Comparison of ENCODE assay signal across 1 cellular context in genomic region chr5:112976432-112977309, GRCh38.
A peak's percentile ranks its signal among the peaks of the same experiment; 100 is the strongest.
TF ChIP-seq lines count a peak whose summit lies in the region.

Gene DCP2 (plus strand): TSS chr5:112976798. CDS start chr5:112976934, 136 bp downstream.

TF ChIP-seq in HepG2, 621 proteins besides CTCF, POLR2A, EP300 and RAD21 (continued from another document):
- TF ChIP-seq DMTF1 (CRISPR knock-in tag; IDR thresholded peaks at IDR 0.05) = no peak
- TF ChIP-seq CENPBD1 (CRISPR knock-in tag; IDR thresholded peaks at IDR 0.05; ENCODE audit: borderline replicate concordance, low read depth) = no peak
- peak; percentile 79; the same call in 1 of the 2 replicates for TF ChIP-seq SRY (CRISPR knock-in tag; IDR thresholded peaks at IDR 0.05)
- TF ChIP-seq ZNF430 (CRISPR knock-in tag; IDR thresholded peaks at IDR 0.05) = peak; percentile 83
- TF ChIP-seq PBX3 (CRISPR knock-in tag; IDR thresholded peaks at IDR 0.05; ENCODE audit: borderline replicate concordance) = no peak
- TF ChIP-seq HNF4G (IDR thresholded peaks at IDR 0.05; ENCODE audit: borderline replicate concordance, low read depth, low read length) = no peak
- TF ChIP-seq HNF4G (CRISPR knock-in tag; IDR thresholded peaks at IDR 0.05; ENCODE audit: borderline replicate concordance, low read depth) = 0 out of 2 replicates have a peak, but pooled peaks have one; percentile 28
- no peak for TF ChIP-seq ZNF207 (IDR thresholded peaks at IDR 0.05; ENCODE audit: borderline replicate concordance)
- TF ChIP-seq HDAC2 (CRISPR knock-in tag; IDR thresholded peaks at IDR 0.05) = peak; percentile 74
- TF ChIP-seq ZNF780A (CRISPR knock-in tag; IDR thresholded peaks at IDR 0.05) = no peak
- TF ChIP-seq MTERF4 (CRISPR knock-in tag; IDR thresholded peaks at IDR 0.05) = 0 out of 2 replicates have a peak, but pooled peaks have one; percentile 66
- peak; percentile 74 for TF ChIP-seq ZNF883 (CRISPR knock-in tag; IDR thresholded peaks at IDR 0.05; ENCODE audit: not compliant biosample characterization)
- TF ChIP-seq PHF20 (CRISPR knock-in tag; IDR thresholded peaks at IDR 0.05) = peak; percentile 66; the same call in 1 of the 2 replicates
- peak in 1 of 2 experiments; percentile 78; a peak in 2 of 4 replicates for TF ChIP-seq HMGXB4 (CRISPR knock-in tag; IDR thresholded peaks at IDR 0.05; ENCODE audit: borderline replicate concordance in 1 of 2, low read depth in 1 of 2)
- TF ChIP-seq CSRNP2 (CRISPR knock-in tag; conservative IDR thresholded peaks at IDR 0.05; ENCODE audit: low read depth) = no peak
- TF ChIP-seq NFATC3 (CRISPR knock-in tag; IDR thresholded peaks at IDR 0.05) = no peak
- no peak for TF ChIP-seq SOX6 (IDR thresholded peaks at IDR 0.05)
- peak; percentile 51; the same call in 1 of the 2 replicates for TF ChIP-seq SOX6 (CRISPR knock-in tag; IDR thresholded peaks at IDR 0.05)
- TF ChIP-seq USF2 (IDR thresholded peaks at IDR 0.05; ENCODE audit: low read depth, low read length) = no peak
- no peak for TF ChIP-seq USF2 (CRISPR knock-in tag; IDR thresholded peaks at IDR 0.05; ENCODE audit: borderline replicate concordance)
- no peak for TF ChIP-seq ZNF253 (CRISPR knock-in tag; IDR thresholded peaks at IDR 0.05; ENCODE audit: borderline replicate concordance)
- TF ChIP-seq CREBL2 (CRISPR knock-in tag; IDR thresholded peaks at IDR 0.05; ENCODE audit: borderline replicate concordance) = no peak; the same call in 1 of the 2 replicates
- TF ChIP-seq YY1 (IDR thresholded peaks at IDR 0.05; ENCODE audit: insufficient read depth, insufficient replicate concordance, low read depth, low read length) = peak; percentile 7
- no peak for TF ChIP-seq ZNF646 (CRISPR knock-in tag; IDR thresholded peaks at IDR 0.05)
- TF ChIP-seq GMEB2 (CRISPR knock-in tag; IDR thresholded peaks at IDR 0.05; ENCODE audit: low read depth) = no peak
TF ChIP-seq in HepG2: peak in this region for 234.
